13 cellular contexts compared by ENCODE assay signal in genomic region chr9:128636556-128637530, GRCh38. TPM values are rescaled to one million over a fixed set of nuclear protein-coding genes. Genes with fewer than 3 reads are reported as not detected.
DNase-seq lines count a peak whose midpoint lies in the region; TF ChIP-seq lines count a peak whose summit lies in the region.
"Had no signal": no experiment of that assay in that cellular context is flagged by ENCODE, and none has a peak within 500 bp of the region (broad histone marks: within the 10 kb centered on the region; RNA-seq: fewer than 3 reads in every experiment).

No MANE protein-coding gene starts in this region.

- H3K9me3 ChIP-seq in colonic mucosa = no peaks in the 10 kb centered on the region
- no peaks in the 10 kb centered on the region for H3K9me3 ChIP-seq in osteoblast (ENCODE audit: low read depth, low read length)

- H3K9ac ChIP-seq in colonic mucosa (ENCODE audit: low read depth in 2 of 2, low read length in 2 of 2) = no peak overlapping the region

- H3K4me1 Mint-ChIP-seq in activated T-helper 1 cell treated with anti-CD3 and anti-CD28 coated beads, Interleukin-12 subunit alpha, Interleukin-12 subunit beta, Interleukin-2, Interleukin-4 antibody, amounts not matched to agents 30 ng/mL and 10 ng/mL and 1 ng/mL, durations not matched to agents 14 hours and 24 hours and 36 hours (ENCODE audit: low read depth) = no peaks in the 10 kb centered on the region
- H3K4me1 Mint-ChIP-seq: neural crest cell had no signal

- no peaks in the 10 kb centered on the region for H3K27me3 Mint-ChIP-seq in activated T-helper 1 cell treated with anti-CD3 and anti-CD28 coated beads, Interleukin-12 subunit alpha, Interleukin-12 subunit beta, Interleukin-2, Interleukin-4 antibody, amounts not matched to agents 30 ng/mL and 10 ng/mL and 1 ng/mL, durations not matched to agents 14 hours and 24 hours and 36 hours (ENCODE audit: insufficient read depth)

- no peak for DNase-seq in BJ (ENCODE audit: low read depth)
- DNase-seq in NCI-H1694 (lab: John Stamatoyannopoulos, UW) = peak; percentile 43
- DNase-seq in colonic mucosa = no peak
- peak; percentile 52 for DNase-seq in osteoblast (ENCODE audit: insufficient read length, low spot score, missing footprints)
- DNase-seq in stimulated activated CD4-positive, alpha-beta T cell treated with anti-CD3 and anti-CD28 coated beads, Interleukin-4, amount 100 ng/mL, for 24 hours = no peak
- DNase-seq in NCI-H774 (lab: John Stamatoyannopoulos, UW) = no peak
- no peak for DNase-seq in hippocampal formation (lab: John Stamatoyannopoulos, UW)
- no peak for DNase-seq in activated T-helper 1 cell treated with anti-CD3 and anti-CD28 coated beads, Interleukin-12 subunit alpha, Interleukin-12 subunit beta, Interleukin-2, Interleukin-4 antibody, amounts not matched to agents 30 ng/mL and 10 ng/mL and 1 ng/mL, durations not matched to agents 14 hours and 24 hours and 36 hours (ENCODE audit: low spot score)
- DNase-seq: activated T-cell treated with anti-CD3 and anti-CD28 coated beads, Interleukin-2, amount 50 U/mL, for 1 hour; NCI-H2107; T-helper 2 cell had no signal

- H3K4me1 ChIP-seq in colonic mucosa = peaks cover 7% of the 10 kb centered on the region
- H3K4me1 ChIP-seq in osteoblast (ENCODE audit: insufficient read depth, low read length) = peaks cover 18% of the 10 kb centered on the region

- no peak overlapping the region for H3K4me3 ChIP-seq in BJ (ENCODE audit: low read depth, low read length)
- H3K4me3 ChIP-seq in colonic mucosa = no peak overlapping the region
- H3K4me3 ChIP-seq in osteoblast (ENCODE audit: insufficient read depth, low read length) = no peak overlapping the region
- H3K4me3 ChIP-seq: GM12878 had no signal

- H3K36me3 Mint-ChIP-seq in activated T-helper 1 cell treated with anti-CD3 and anti-CD28 coated beads, Interleukin-12 subunit alpha, Interleukin-12 subunit beta, Interleukin-2, Interleukin-4 antibody, amounts not matched to agents 30 ng/mL and 10 ng/mL and 1 ng/mL, durations not matched to agents 14 hours and 24 hours and 36 hours (ENCODE audit: low read depth) = peaks cover 19% of the 10 kb centered on the region

- H3K27ac Mint-ChIP-seq in activated T-helper 1 cell treated with anti-CD3 and anti-CD28 coated beads, Interleukin-12 subunit alpha, Interleukin-12 subunit beta, Interleukin-2, Interleukin-4 antibody, amounts not matched to agents 30 ng/mL and 10 ng/mL and 1 ng/mL, durations not matched to agents 14 hours and 24 hours and 36 hours = no peak overlapping the region

- no peaks in the 10 kb centered on the region for H3K9me3 Mint-ChIP-seq in activated T-helper 1 cell treated with anti-CD3 and anti-CD28 coated beads, Interleukin-12 subunit alpha, Interleukin-12 subunit beta, Interleukin-2, Interleukin-4 antibody, amounts not matched to agents 30 ng/mL and 10 ng/mL and 1 ng/mL, durations not matched to agents 14 hours and 24 hours and 36 hours
- H3K9me3 Mint-ChIP-seq: neural crest cell had no signal

- H4K20me1 ChIP-seq in osteoblast (ENCODE audit: insufficient read depth, low read length) = no peaks in the 10 kb centered on the region

- TF ChIP-seq CTCF in BJ (IDR thresholded peaks at IDR 0.05; ENCODE audit: insufficient read depth, low read depth, low read length) (0 out of 2 replicates have a peak, but pooled peaks have one; percentile 5), colonic mucosa (IDR thresholded peaks at IDR 0.05) (no peak), osteoblast (IDR thresholded peaks at IDR 0.05; ENCODE audit: extremely low read depth, low read depth, low read length) (no peak)

- H3K27ac ChIP-seq in colonic mucosa (peak overlapping the region; percentile 89), osteoblast (ENCODE audit: low read depth, low read length) (peak overlapping the region; percentile 8)

- intact Hi-C loops in colonic mucosa (cut with DNase I) = no loop called here
- intact Hi-C loops in activated T-helper 1 cell treated with anti-CD3 and anti-CD28 coated beads, Interleukin-12 subunit alpha, Interleukin-12 subunit beta, Interleukin-2, Interleukin-4 antibody, amounts not matched to agents 30 ng/mL and 10 ng/mL and 1 ng/mL, durations not matched to agents 14 hours and 24 hours and 36 hours (cut with micrococcal nuclease) = no loop called here

- CTCF ChIA-PET in BJ (lab: Yijun Ruan, JAX) = interaction anchor here (1.8 kb wide), 1 partner anchor 275 kb away, joined by 4 read pairs; no protein-coding TSS in a partner anchor

- no peaks in the 10 kb centered on the region for H3K79me2 ChIP-seq in osteoblast (ENCODE audit: insufficient read depth, low read length)

- H3K4me2 ChIP-seq in osteoblast (ENCODE audit: insufficient read depth, low read length) = no peak overlapping the region

- H3K36me3 ChIP-seq in BJ (ENCODE audit: control insufficient read depth, insufficient read depth, low read length) (peaks cover 30% of the 10 kb centered on the region), colonic mucosa (peaks cover 20% of the 10 kb centered on the region), osteoblast (ENCODE audit: insufficient read depth, low read length) (peaks cover 36% of the 10 kb centered on the region)

- H2AFZ ChIP-seq in osteoblast (ENCODE audit: low read length) = no peak overlapping the region

- no peak overlapping the region for H3K4me3 Mint-ChIP-seq in activated T-helper 1 cell treated with anti-CD3 and anti-CD28 coated beads, Interleukin-12 subunit alpha, Interleukin-12 subunit beta, Interleukin-2, Interleukin-4 antibody, amounts not matched to agents 30 ng/mL and 10 ng/mL and 1 ng/mL, durations not matched to agents 14 hours and 24 hours and 36 hours
- H3K4me3 Mint-ChIP-seq: neural crest cell had no signal

- no peaks in the 10 kb centered on the region for H3K27me3 ChIP-seq in BJ (ENCODE audit: control insufficient read depth, insufficient read depth, low read length)
- H3K27me3 ChIP-seq in colonic mucosa = no peaks in the 10 kb centered on the region
- H3K27me3 ChIP-seq in osteoblast (ENCODE audit: insufficient read depth, low read length) = no peaks in the 10 kb centered on the region

- POLR2A ChIA-PET in BJ (lab: Charles Lee) = no interaction called here

RNA-seq across cellular contexts. Expression of gene DYNC2I2, which starts 19.8 kb away (rescaled TPM):
- 22.0 and 50.4 TPM in 2 replicates for polyA plus RNA-seq in BJ (2011; rRNA removed)
- polyA minus RNA-seq in BJ (2011; rRNA and poly(A)+ RNA removed) = 23.9 and 26.2 TPM in 2 replicates
- total RNA-seq in colonic mucosa = 100 to 1,000 TPM in 1 of 2 donors, 10 to 100 TPM in 1; 39.7 to 152 TPM
- 51.3 and 52.1 TPM in 2 replicates for total RNA-seq in osteoblast
- 41.5 and 43.9 TPM in 2 replicates for total RNA-seq in activated T-helper 1 cell treated with anti-CD3 and anti-CD28 coated beads, Interleukin-12 subunit alpha, Interleukin-12 subunit beta, Interleukin-2, Interleukin-4 antibody, amounts not matched to agents 30 ng/mL and 10 ng/mL and 1 ng/mL, durations not matched to agents 14 hours and 24 hours and 36 hours

RNA-seq across cellular contexts. Expression of gene SET, which starts 52.2 kb away (rescaled TPM):
- polyA plus RNA-seq in BJ (2011; rRNA removed) = 51.6 and 130 TPM in 2 replicates
- polyA minus RNA-seq in BJ (2011; rRNA and poly(A)+ RNA removed) = 55.0 and 55.1 TPM in 2 replicates
- total RNA-seq in colonic mucosa (100 to 1,000 TPM; 222 to 348 TPM), osteoblast (365 and 397 TPM in 2 replicates)
- 775 and 795 TPM in 2 replicates for total RNA-seq in activated T-helper 1 cell treated with anti-CD3 and anti-CD28 coated beads, Interleukin-12 subunit alpha, Interleukin-12 subunit beta, Interleukin-2, Interleukin-4 antibody, amounts not matched to agents 30 ng/mL and 10 ng/mL and 1 ng/mL, durations not matched to agents 14 hours and 24 hours and 36 hours

Comparison
In these comparisons a context has a peak if more than half of its experiments do, and no peak if none do; other contexts are left out.
1. DNase-seq: peak in NCI-H1694 (single experiment) and osteoblast (single experiment); none in BJ (single experiment), colonic mucosa (single experiment), stimulated activated CD4-positive, alpha-beta T cell treated with anti-CD3 and anti-CD28 coated beads, Interleukin-4, amount 100 ng/mL, for 24 hours (single experiment), NCI-H774 (single experiment), hippocampal formation (0 of 2) and activated T-helper 1 cell treated with anti-CD3 and anti-CD28 coated beads, Interleukin-12 subunit alpha, Interleukin-12 subunit beta, Interleukin-2, Interleukin-4 antibody, amounts not matched to agents 30 ng/mL and 10 ng/mL and 1 ng/mL, durations not matched to agents 14 hours and 24 hours and 36 hours (single experiment).